In genomic region chr10:75402486-75403143, GRCh38 we compare ENCODE assay signal across 8 cellular contexts. TPM values are rescaled to one million over a fixed set of nuclear protein-coding genes. Genes with fewer than 3 reads are reported as not detected.
DNase-seq lines count a peak whose midpoint lies in the region; ATAC-seq and TF ChIP-seq lines count a peak whose summit lies in the region.

No MANE protein-coding gene starts in this region.

- H3K36me3 ChIP-seq in brain microvascular endothelial cell (replicated peaks) = no peaks in the 10 kb centered on the region

- H3K27ac ChIP-seq in brain microvascular endothelial cell = no peak overlapping the region

- peaks cover 90% of the 10 kb centered on the region for H3K27me3 Mint-ChIP-seq in stimulated activated naive CD8-positive, alpha-beta T cell treated with anti-CD3 and anti-CD28 coated beads, Interleukin-15, amount 100 ng/mL, for 72 hours

- intact Hi-C loops in left colon (cut with DNase I, micrococcal nuclease) = loop anchor here in 1 of 2 donors (5.0 to 10.0 kb wide), 2 partner anchors 252 to 635 kb away; no protein-coding TSS in a partner anchor
- intact Hi-C loops in posterior vena cava (cut with DNase I) = loop anchor here (5.0 to 10.0 kb wide), 5 partner anchors 252 to 902 kb away; no protein-coding TSS in a partner anchor

- no peak for TF ChIP-seq CTCF in brain microvascular endothelial cell (IDR thresholded peaks at IDR 0.05; ENCODE audit: low read depth, low read length, missing control alignments)

- no peaks in the 10 kb centered on the region for H3K9me3 Mint-ChIP-seq in stimulated activated naive CD8-positive, alpha-beta T cell treated with anti-CD3 and anti-CD28 coated beads, Interleukin-15, amount 100 ng/mL, for 72 hours

- H3K4me3 Mint-ChIP-seq in stimulated activated naive CD8-positive, alpha-beta T cell treated with anti-CD3 and anti-CD28 coated beads, Interleukin-15, amount 100 ng/mL, for 72 hours = peak overlapping the region; percentile 82 to 89

- no peak overlapping the region for H3K27ac Mint-ChIP-seq in stimulated activated naive CD8-positive, alpha-beta T cell treated with anti-CD3 and anti-CD28 coated beads, Interleukin-15, amount 100 ng/mL, for 72 hours

- H3K4me1 Mint-ChIP-seq in stimulated activated naive CD8-positive, alpha-beta T cell treated with anti-CD3 and anti-CD28 coated beads, Interleukin-15, amount 100 ng/mL, for 72 hours = peaks cover 37% of the 10 kb centered on the region

- peak overlapping the region; percentile 96 for H3K4me3 ChIP-seq in brain microvascular endothelial cell (ENCODE audit: low read depth, low read length)

- ATAC-seq in left colon (peak; percentile 13), GM19023 (IDR thresholded peaks at IDR 0.05; ENCODE audit: unreplicated experiment) (no peak)
- peak; percentile 35 for ATAC-seq in stimulated activated naive CD8-positive, alpha-beta T cell treated with anti-CD3 and anti-CD28 coated beads, Interleukin-15, amount 100 ng/mL, for 72 hours

- in situ Hi-C loops in brain microvascular endothelial cell (cut with HindIII; ENCODE audit: low pct_ligation_motif_present, low sequenced_read_pairs) = no loop called here

- DNase-seq in NCI-H82 (lab: John Stamatoyannopoulos, UW) (peak; percentile 74), NCI-H82 treated with DMSO at 0.1 percent for 48 hours (lab: John Stamatoyannopoulos, UW; ENCODE audit: unreplicated experiment) (no peak), NCI-H2196 (lab: John Stamatoyannopoulos, UW; ENCODE audit: unreplicated experiment) (peak; percentile 88), brain microvascular endothelial cell (no peak), left colon (peak; percentile 35 to 54), posterior vena cava (ENCODE audit: low spot score) (no peak)
- DNase-seq in stimulated activated naive CD8-positive, alpha-beta T cell treated with anti-CD3 and anti-CD28 coated beads, Interleukin-15, amount 100 ng/mL, for 72 hours = peak in 1 of 2 donors; percentile 23

- H3K27me3 ChIP-seq in brain microvascular endothelial cell (replicated peaks) = peaks cover 44% of the 10 kb centered on the region

RNA-seq across cellular contexts. Expression of gene ZNF503, which starts 1.1 kb away (rescaled TPM):
- total RNA-seq in left colon (1 to 10 TPM; 3.8 to 9.9 TPM), posterior vena cava (10 to 100 TPM; 27.9 to 36.0 TPM)

RNA-seq across cellular contexts. Expression of gene LRMDA, which starts 28.8 kb away (rescaled TPM):
- total RNA-seq in left colon (10 to 100 TPM in 1 of 2 donors, 1 to 10 TPM in 1; 8.1 to 10.6 TPM), posterior vena cava (10 to 100 TPM; 14.4 to 18.0 TPM)

Comparison
In these comparisons a context has a peak if more than half of its experiments do, and no peak if none do; other contexts are left out.
1. DNase-seq: peak in NCI-H82 (single experiment), NCI-H2196 (single experiment) and left colon (2 of 2); none in NCI-H82 treated with DMSO at 0.1 percent for 48 hours (single experiment), brain microvascular endothelial cell (single experiment) and posterior vena cava (single experiment).